In the genomic region with DNA sequence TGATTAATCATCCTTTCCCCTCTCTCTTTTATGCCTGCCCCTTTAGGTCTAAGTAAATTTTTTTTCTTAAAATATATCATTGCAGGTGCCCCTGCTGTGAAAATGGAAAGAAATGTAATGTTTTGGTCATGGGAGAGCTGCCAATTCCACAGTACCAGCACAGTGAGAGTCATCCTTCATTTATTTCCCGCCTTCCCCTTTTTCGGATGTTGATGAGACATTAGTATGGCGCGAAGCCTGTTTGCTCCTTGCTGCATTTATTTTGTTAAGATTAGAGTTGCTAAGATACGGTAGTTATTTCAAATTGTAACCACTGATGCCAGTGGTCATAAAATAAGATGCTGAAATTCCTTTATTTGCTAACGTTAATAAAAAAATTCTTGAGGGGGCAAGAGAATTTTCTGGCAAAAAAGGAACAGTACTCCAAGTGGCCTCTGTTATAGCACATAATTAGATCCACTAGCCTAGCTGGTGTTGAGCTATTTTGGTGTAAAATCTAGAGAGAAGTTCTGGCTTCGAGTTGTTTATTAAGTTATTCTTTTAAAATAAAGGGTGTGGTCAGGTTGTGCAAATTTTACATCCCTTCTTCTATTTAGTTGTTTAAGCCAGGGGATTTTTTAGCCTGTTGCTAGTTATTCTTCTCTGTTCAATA, we compare ENCODE assay signal across 20 cellular contexts.
DNase-seq lines count a peak whose midpoint lies in the region; ATAC-seq, FAIRE-seq and TF ChIP-seq lines count a peak whose summit lies in the region.
"Had no signal": no experiment of that assay in that cellular context is flagged by ENCODE, and none has a peak within 500 bp of the region (broad histone marks: within the 10 kb centered on the region; RNA-seq: fewer than 3 reads in every experiment).

No MANE protein-coding gene starts in this region.

- ATAC-seq in HG03108 (IDR thresholded peaks at IDR 0.05; ENCODE audit: unreplicated experiment), result no peak
- ATAC-seq: CD8-positive, alpha-beta T cell; WTC11 had no signal

- no peak for TF ChIP-seq CTCF in astrocyte of the spinal cord (IDR thresholded peaks at IDR 0.05; ENCODE audit: low read depth, low read length)
- no peak for TF ChIP-seq CTCF in nephron progenitor cell (IDR thresholded peaks at IDR 0.05)
- TF ChIP-seq CTCF in kidney (IDR thresholded peaks at IDR 0.05; ENCODE audit: borderline replicate concordance, extremely low read depth, insufficient read depth), result no peak

- no peaks in the 10 kb centered on the region for H3K4me1 Mint-ChIP-seq in nephron progenitor cell
- no peaks in the 10 kb centered on the region for H3K4me1 Mint-ChIP-seq in activated naive CD8-positive, alpha-beta T cell treated with anti-CD3 and anti-CD28 coated beads for 36 hours
- H3K4me1 Mint-ChIP-seq: neural progenitor cell had no signal

- in situ Hi-C loops in astrocyte of the spinal cord (cut with HindIII; ENCODE audit: low sequenced_read_pairs), result no loop called here

- no peak overlapping the region for H3K27ac Mint-ChIP-seq in nephron progenitor cell
- H3K27ac Mint-ChIP-seq in activated naive CD8-positive, alpha-beta T cell treated with anti-CD3 and anti-CD28 coated beads for 36 hours, result no peak overlapping the region
- H3K27ac Mint-ChIP-seq: activated CD4-positive, alpha-beta memory T cell treated with anti-CD3 and anti-CD28 coated beads for 36 hours; CD8-positive, alpha-beta T cell; neural progenitor cell; WTC11 had no signal

- no peak overlapping the region for H3K9ac ChIP-seq in kidney (ENCODE audit: low read length in 2 of 2)
- H3K9ac ChIP-seq: neural progenitor cell had no signal

- no peak overlapping the region for H3K27ac ChIP-seq in kidney (ENCODE audit: low read depth in 2 of 2, low read length in 2 of 2)
- H3K27ac ChIP-seq: neural progenitor cell, SJCRH30 had no signal

- DNase-seq in A172 (ENCODE audit: low spot score) (peak; percentile 81), H4 (ENCODE audit: low spot score) (peak; percentile 12), astrocyte of the spinal cord (ENCODE audit: low read depth, low spot score) (peak; percentile 96), glomerular endothelial cell (ENCODE audit: extremely low read depth, low read depth, low spot score) (peak; percentile 41), nephron progenitor cell (no peak), kidney (no peak)
- no peak for DNase-seq in activated naive CD8-positive, alpha-beta T cell treated with anti-CD3 and anti-CD28 coated beads for 36 hours
- DNase-seq: activated CD4-positive, alpha-beta memory T cell treated with anti-CD3 and anti-CD28 coated beads for 36 hours; activated T-cell treated with anti-CD3 and anti-CD28 coated beads for 4 hours; amygdala; CD8-positive, alpha-beta T cell; cortex of kidney; KBM-7; MV-4-11; NCI-H187 treated with DMSO at 0.1 percent for 48 hours; NCI-H524; SJCRH30 had no signal

- H3K4me3 ChIP-seq in astrocyte of the spinal cord (ENCODE audit: low read depth, low read length) (no peak overlapping the region), kidney (ENCODE audit: low read length in 2 of 2) (no peak overlapping the region)
- H3K4me3 ChIP-seq: neural progenitor cell, SJCRH30 had no signal

- H3K9me3 ChIP-seq in kidney (ENCODE audit: control insufficient read depth in 1 of 2, low read length in 2 of 2), result no peaks in the 10 kb centered on the region
- H3K9me3 ChIP-seq: SJCRH30 had no signal

- peaks cover 3% of the 10 kb centered on the region for H3K9me3 Mint-ChIP-seq in nephron progenitor cell
- peaks cover 5% of the 10 kb centered on the region for H3K9me3 Mint-ChIP-seq in activated naive CD8-positive, alpha-beta T cell treated with anti-CD3 and anti-CD28 coated beads for 36 hours

- no peaks in the 10 kb centered on the region for H3K27me3 Mint-ChIP-seq in nephron progenitor cell (ENCODE audit: low read depth, poor library complexity)
- peaks cover 5% of the 10 kb centered on the region for H3K27me3 Mint-ChIP-seq in activated naive CD8-positive, alpha-beta T cell treated with anti-CD3 and anti-CD28 coated beads for 36 hours
- H3K27me3 Mint-ChIP-seq: activated CD4-positive, alpha-beta memory T cell treated with anti-CD3 and anti-CD28 coated beads for 36 hours had no signal

- H3K4me3 Mint-ChIP-seq in nephron progenitor cell, result no peak overlapping the region
- no peak overlapping the region for H3K4me3 Mint-ChIP-seq in activated naive CD8-positive, alpha-beta T cell treated with anti-CD3 and anti-CD28 coated beads for 36 hours
- H3K4me3 Mint-ChIP-seq: activated CD4-positive, alpha-beta memory T cell treated with anti-CD3 and anti-CD28 coated beads for 36 hours; CD8-positive, alpha-beta T cell; neural progenitor cell; WTC11 had no signal

- H3K36me3 Mint-ChIP-seq in nephron progenitor cell (ENCODE audit: low read depth), result no peaks in the 10 kb centered on the region
- H3K36me3 Mint-ChIP-seq in activated naive CD8-positive, alpha-beta T cell treated with anti-CD3 and anti-CD28 coated beads for 36 hours, result no peaks in the 10 kb centered on the region
- H3K36me3 Mint-ChIP-seq: activated CD4-positive, alpha-beta memory T cell treated with anti-CD3 and anti-CD28 coated beads for 36 hours; CD8-positive, alpha-beta T cell; neural progenitor cell had no signal

- intact Hi-C loops in kidney (cut with DNase I), result no loop called here

- no peaks in the 10 kb centered on the region for H3K4me1 ChIP-seq in kidney (ENCODE audit: control insufficient read depth in 1 of 2, insufficient read depth in 1 of 2, low read depth in 1 of 2, low read length in 2 of 2)
- H3K4me1 ChIP-seq: neural progenitor cell, SJCRH30 had no signal

- no peaks in the 10 kb centered on the region for H3K36me3 ChIP-seq in kidney (ENCODE audit: control insufficient read depth in 1 of 2, insufficient read depth in 2 of 2, low read length in 2 of 2)
- H3K36me3 ChIP-seq: neural progenitor cell, SJCRH30 had no signal

- no peak for FAIRE-seq in kidney (lab: Jason Lieb, UNC)

Comparison
In these comparisons a context has a peak if more than half of its experiments do, and no peak if none do; other contexts are left out.
1. DNase-seq: peak in A172 (single experiment), H4 (single experiment), astrocyte of the spinal cord (single experiment) and glomerular endothelial cell (single experiment); none in nephron progenitor cell (single experiment), kidney (single experiment) and activated naive CD8-positive, alpha-beta T cell treated with anti-CD3 and anti-CD28 coated beads for 36 hours (single experiment).